Comparison of ENCODE assay signal across 2 cellular contexts in genomic region chr2:27320958-27321543, GRCh38.
TF ChIP-seq lines count a peak whose summit lies in the region.

No MANE protein-coding gene starts in this region.

TF ChIP-seq in IMR-90, 13 proteins besides CTCF, POLR2A, EP300 and RAD21:
- TF ChIP-seq CHD1 (IDR thresholded peaks at IDR 0.05; ENCODE audit: low read depth, low read length) (no peak), RCOR1 (IDR thresholded peaks at IDR 0.05; ENCODE audit: insufficient replicate concordance, low read length) (peak; percentile 76), CEBPB (IDR thresholded peaks at IDR 0.05; ENCODE audit: low read depth, low read length) (no peak), USF2 (IDR thresholded peaks at IDR 0.05; ENCODE audit: low read depth, low read length) (no peak), SMC3 (IDR thresholded peaks at IDR 0.05; ENCODE audit: low read depth, low read length) (peak; percentile 67), BHLHE40 (IDR thresholded peaks at IDR 0.05; ENCODE audit: low read depth, low read length) (peak; percentile 82), NFE2L2 (IDR thresholded peaks at IDR 0.05; ENCODE audit: low read depth, low read length) (no peak), FOS (IDR thresholded peaks at IDR 0.05; ENCODE audit: low read depth, low read length) (peak; percentile 100), MAZ (IDR thresholded peaks at IDR 0.05; ENCODE audit: borderline replicate concordance, low read depth, low read length) (0 out of 2 replicates have a peak, but pooled peaks have one; percentile 20), MXI1 (IDR thresholded peaks at IDR 0.05; ENCODE audit: borderline replicate concordance, low read depth, low read length) (peak; percentile 20; the same call in 1 of the 2 replicates), MAFK (IDR thresholded peaks at IDR 0.05; ENCODE audit: low read depth, low read length) (no peak), RFX5 (IDR thresholded peaks at IDR 0.05; ENCODE audit: low read depth, low read length) (no peak)
- TF ChIP-seq, protein P1, sequence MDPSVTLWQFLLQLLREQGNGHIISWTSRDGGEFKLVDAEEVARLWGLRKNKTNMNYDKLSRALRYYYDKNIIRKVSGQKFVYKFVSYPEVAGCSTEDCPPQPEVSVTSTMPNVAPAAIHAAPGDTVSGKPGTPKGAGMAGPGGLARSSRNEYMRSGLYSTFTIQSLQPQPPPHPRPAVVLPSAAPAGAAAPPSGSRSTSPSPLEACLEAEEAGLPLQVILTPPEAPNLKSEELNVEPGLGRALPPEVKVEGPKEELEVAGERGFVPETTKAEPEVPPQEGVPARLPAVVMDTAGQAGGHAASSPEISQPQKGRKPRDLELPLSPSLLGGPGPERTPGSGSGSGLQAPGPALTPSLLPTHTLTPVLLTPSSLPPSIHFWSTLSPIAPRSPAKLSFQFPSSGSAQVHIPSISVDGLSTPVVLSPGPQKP (IDR thresholded peaks at IDR 0.05; ENCODE audit: borderline replicate concordance, low read depth, low read length) = no peak

TF ChIP-seq in GM12891, 5 proteins besides CTCF, POLR2A, EP300 and RAD21:
- no peak for TF ChIP-seq SPI1 (IDR thresholded peaks at IDR 0.05; ENCODE audit: low read depth, low read length)
- no peak for TF ChIP-seq POLR2AphosphoS5 (IDR thresholded peaks at IDR 0.05; ENCODE audit: low read depth, low read length)
- TF ChIP-seq TAF1 (IDR thresholded peaks at IDR 0.05; ENCODE audit: low read depth, low read length) = no peak
- TF ChIP-seq PAX5 (IDR thresholded peaks at IDR 0.05; ENCODE audit: insufficient read depth, low read length, severe bottlenecking) = no peak
- TF ChIP-seq POU2F2 (IDR thresholded peaks at IDR 0.05; ENCODE audit: low read depth, low read length) = no peak
